1 cellular context compared by ENCODE assay signal in the genomic region with DNA sequence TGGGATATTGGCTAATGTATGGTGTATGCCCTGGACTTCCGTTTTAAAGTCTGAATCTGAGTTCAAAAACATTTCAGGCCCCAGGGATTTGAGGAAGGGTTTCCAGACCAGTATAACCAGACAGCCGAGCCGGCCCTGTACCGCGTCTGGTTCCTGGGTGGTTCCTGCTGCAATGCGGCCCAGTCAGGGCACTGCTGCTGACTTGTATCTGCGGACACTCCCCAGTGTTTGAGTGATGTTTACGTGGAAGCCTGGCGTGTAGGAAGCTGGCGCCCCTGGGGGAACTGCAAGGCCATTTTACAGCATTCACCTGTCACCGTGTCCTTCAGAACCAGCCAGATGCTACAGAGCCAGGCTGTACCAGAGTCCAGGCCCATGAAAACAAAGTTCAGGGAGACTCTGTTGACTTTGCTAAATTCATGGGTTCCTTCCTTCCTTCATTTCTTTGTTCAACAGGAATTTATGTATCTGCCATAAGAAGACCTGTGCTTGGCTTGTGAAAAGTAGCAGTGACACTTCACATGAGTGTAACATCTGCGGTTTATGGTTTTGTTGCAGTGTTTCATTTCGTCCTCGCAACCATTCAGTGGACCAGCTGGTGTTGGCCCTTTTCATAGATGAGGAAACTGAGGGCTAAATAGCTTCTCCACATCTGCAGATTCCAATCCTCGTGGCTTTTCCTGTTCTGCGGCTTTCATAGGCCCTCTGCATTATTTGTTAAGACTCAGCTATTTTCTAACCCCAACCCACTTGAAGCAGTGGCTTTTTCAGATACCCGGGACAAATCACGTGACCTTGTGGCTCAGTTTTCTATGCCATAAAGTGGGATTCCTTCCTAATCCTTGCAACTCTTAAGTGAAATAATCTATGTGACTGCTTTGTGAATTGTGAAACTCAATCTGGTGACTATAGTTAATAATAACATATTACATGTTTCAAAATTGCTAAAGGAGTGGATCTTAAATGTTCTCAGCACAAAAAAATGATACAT.
TF ChIP-seq lines count a peak whose summit lies in the region.

No MANE protein-coding gene starts in this region.

TF ChIP-seq in WTC11, 78 proteins besides CTCF, POLR2A, EP300 and RAD21 (continued from another document):
- TF ChIP-seq, protein P1, sequence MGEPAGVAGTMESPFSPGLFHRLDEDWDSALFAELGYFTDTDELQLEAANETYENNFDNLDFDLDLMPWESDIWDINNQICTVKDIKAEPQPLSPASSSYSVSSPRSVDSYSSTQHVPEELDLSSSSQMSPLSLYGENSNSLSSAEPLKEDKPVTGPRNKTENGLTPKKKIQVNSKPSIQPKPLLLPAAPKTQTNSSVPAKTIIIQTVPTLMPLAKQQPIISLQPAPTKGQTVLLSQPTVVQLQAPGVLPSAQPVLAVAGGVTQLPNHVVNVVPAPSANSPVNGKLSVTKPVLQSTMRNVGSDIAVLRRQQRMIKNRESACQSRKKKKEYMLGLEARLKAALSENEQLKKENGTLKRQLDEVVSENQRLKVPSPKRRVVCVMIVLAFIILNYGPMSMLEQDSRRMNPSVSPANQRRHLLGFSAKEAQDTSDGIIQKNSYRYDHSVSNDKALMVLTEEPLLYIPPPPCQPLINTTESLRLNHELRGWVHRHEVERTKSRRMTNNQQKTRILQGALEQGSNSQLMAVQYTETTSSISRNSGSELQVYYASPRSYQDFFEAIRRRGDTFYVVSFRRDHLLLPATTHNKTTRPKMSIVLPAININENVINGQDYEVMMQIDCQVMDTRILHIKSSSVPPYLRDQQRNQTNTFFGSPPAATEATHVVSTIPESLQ (CRISPR knock-in tag; IDR thresholded peaks at IDR 0.05): no peak
- TF ChIP-seq JAZF1 (CRISPR knock-in tag; IDR thresholded peaks at IDR 0.05) (no peak), SMAD4 (CRISPR knock-in tag; IDR thresholded peaks at IDR 0.05) (no peak), NR3C1 (CRISPR knock-in tag; conservative IDR thresholded peaks at IDR 0.05; ENCODE audit: low read depth) (no peak), TEAD4 (CRISPR knock-in tag; IDR thresholded peaks at IDR 0.05) (no peak), NFATC4 (CRISPR knock-in tag; IDR thresholded peaks at IDR 0.05) (no peak), OVOL2 (CRISPR knock-in tag; IDR thresholded peaks at IDR 0.05; ENCODE audit: borderline replicate concordance) (no peak), PRRX2 (CRISPR knock-in tag; IDR thresholded peaks at IDR 0.05) (no peak), CREM (CRISPR knock-in tag; IDR thresholded peaks at IDR 0.05) (no peak), ZNF219 (CRISPR knock-in tag; IDR thresholded peaks at IDR 0.05; ENCODE audit: borderline replicate concordance) (no peak)
- TF ChIP-seq, protein P2, sequence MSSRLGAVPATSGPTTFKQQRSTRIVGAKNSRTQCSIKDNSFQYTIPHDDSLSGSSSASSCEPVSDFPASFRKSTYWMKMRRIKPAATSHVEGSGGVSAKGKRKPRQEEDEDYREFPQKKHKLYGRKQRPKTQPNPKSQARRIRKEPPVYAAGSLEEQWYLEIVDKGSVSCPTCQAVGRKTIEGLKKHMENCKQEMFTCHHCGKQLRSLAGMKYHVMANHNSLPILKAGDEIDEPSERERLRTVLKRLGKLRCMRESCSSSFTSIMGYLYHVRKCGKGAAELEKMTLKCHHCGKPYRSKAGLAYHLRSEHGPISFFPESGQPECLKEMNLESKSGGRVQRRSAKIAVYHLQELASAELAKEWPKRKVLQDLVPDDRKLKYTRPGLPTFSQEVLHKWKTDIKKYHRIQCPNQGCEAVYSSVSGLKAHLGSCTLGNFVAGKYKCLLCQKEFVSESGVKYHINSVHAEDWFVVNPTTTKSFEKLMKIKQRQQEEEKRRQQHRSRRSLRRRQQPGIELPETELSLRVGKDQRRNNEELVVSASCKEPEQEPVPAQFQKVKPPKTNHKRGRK (CRISPR knock-in tag; IDR thresholded peaks at IDR 0.05; ENCODE audit: borderline replicate concordance): no peak
- TF ChIP-seq, protein P3, sequence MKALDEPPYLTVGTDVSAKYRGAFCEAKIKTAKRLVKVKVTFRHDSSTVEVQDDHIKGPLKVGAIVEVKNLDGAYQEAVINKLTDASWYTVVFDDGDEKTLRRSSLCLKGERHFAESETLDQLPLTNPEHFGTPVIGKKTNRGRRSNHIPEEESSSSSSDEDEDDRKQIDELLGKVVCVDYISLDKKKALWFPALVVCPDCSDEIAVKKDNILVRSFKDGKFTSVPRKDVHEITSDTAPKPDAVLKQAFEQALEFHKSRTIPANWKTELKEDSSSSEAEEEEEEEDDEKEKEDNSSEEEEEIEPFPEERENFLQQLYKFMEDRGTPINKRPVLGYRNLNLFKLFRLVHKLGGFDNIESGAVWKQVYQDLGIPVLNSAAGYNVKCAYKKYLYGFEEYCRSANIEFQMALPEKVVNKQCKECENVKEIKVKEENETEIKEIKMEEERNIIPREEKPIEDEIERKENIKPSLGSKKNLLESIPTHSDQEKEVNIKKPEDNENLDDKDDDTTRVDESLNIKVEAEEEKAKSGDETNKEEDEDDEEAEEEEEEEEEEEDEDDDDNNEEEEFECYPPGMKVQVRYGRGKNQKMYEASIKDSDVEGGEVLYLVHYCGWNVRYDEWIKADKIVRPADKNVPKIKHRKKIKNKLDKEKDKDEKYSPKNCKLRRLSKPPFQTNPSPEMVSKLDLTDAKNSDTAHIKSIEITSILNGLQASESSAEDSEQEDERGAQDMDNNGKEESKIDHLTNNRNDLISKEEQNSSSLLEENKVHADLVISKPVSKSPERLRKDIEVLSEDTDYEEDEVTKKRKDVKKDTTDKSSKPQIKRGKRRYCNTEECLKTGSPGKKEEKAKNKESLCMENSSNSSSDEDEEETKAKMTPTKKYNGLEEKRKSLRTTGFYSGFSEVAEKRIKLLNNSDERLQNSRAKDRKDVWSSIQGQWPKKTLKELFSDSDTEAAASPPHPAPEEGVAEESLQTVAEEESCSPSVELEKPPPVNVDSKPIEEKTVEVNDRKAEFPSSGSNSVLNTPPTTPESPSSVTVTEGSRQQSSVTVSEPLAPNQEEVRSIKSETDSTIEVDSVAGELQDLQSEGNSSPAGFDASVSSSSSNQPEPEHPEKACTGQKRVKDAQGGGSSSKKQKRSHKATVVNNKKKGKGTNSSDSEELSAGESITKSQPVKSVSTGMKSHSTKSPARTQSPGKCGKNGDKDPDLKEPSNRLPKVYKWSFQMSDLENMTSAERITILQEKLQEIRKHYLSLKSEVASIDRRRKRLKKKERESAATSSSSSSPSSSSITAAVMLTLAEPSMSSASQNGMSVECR (CRISPR knock-in tag; IDR thresholded peaks at IDR 0.05; ENCODE audit: borderline replicate concordance): no peak
- TF ChIP-seq, protein P4, sequence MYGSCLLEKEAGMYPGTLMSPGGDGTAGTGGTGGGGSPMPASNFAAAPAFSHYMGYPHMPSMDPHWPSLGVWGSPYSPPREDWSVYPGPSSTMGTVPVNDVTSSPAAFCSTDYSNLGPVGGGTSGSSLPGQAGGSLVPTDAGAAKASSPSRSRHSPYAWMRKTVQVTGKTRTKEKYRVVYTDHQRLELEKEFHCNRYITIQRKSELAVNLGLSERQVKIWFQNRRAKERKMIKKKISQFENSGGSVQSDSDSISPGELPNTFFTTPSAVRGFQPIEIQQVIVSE (CRISPR knock-in tag; IDR thresholded peaks at IDR 0.05; ENCODE audit: borderline replicate concordance): no peak
